In the genomic region with DNA sequence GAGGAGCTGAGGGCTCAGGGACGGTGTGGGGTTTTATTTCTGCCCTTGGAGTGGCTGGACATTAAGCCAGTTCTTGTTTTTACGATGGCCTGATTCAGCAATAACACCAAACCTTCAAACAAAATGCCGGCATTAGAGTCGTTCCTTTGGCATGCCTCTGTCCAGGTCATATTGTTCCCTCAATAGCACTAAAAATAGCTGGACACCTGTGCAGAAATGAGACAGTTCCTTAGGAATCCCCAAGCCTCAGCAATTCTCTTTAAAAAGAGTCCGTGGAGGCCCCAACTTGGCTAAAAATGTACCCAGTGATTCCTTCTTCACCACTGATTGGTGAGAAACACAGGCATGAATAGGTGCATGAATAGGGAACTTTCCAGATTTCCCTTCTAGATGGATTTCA, we compare ENCODE assay signal across 1 cellular context.
TF ChIP-seq lines count a peak whose summit lies in the region.

No MANE protein-coding gene starts in this region.

TF ChIP-seq in HCT116, 20 proteins besides CTCF, POLR2A, EP300 and RAD21:
- no peak for TF ChIP-seq SP1 (IDR thresholded peaks at IDR 0.05; ENCODE audit: low read depth)
- no peak for TF ChIP-seq POLR2AphosphoS5 (IDR thresholded peaks at IDR 0.05; ENCODE audit: low read depth, low read length)
- TF ChIP-seq EZH2phosphoT487 (IDR thresholded peaks at IDR 0.05; ENCODE audit: borderline replicate concordance), result no peak
- no peak for TF ChIP-seq ELF1 (IDR thresholded peaks at IDR 0.05; ENCODE audit: borderline replicate concordance, low read depth)
- TF ChIP-seq ZBTB33 (IDR thresholded peaks at IDR 0.05; ENCODE audit: extremely low read depth, insufficient replicate concordance, low read length), result no peak
- no peak for TF ChIP-seq CEBPB (IDR thresholded peaks at IDR 0.05; ENCODE audit: low read depth)
- no peak for TF ChIP-seq EGR1 (IDR thresholded peaks at IDR 0.05; ENCODE audit: low read depth)
- no peak for TF ChIP-seq ZNF274 (IDR thresholded peaks at IDR 0.05; ENCODE audit: low read depth, low read length)
- TF ChIP-seq ZFX (IDR thresholded peaks at IDR 0.05), result no peak
- no peak for TF ChIP-seq JUND (IDR thresholded peaks at IDR 0.05)
- no peak for TF ChIP-seq SRF (IDR thresholded peaks at IDR 0.05; ENCODE audit: low read depth)
- TF ChIP-seq CBX3 (IDR thresholded peaks at IDR 0.05; ENCODE audit: low read depth), result no peak
- no peak for TF ChIP-seq REST (IDR thresholded peaks at IDR 0.05; ENCODE audit: low read depth)
- TF ChIP-seq TCF7L2 (IDR thresholded peaks at IDR 0.05; ENCODE audit: borderline replicate concordance, extremely low read depth, insufficient read depth, insufficient read length), result no peak
- no peak for TF ChIP-seq YY1 (IDR thresholded peaks at IDR 0.05; ENCODE audit: extremely low read depth, insufficient replicate concordance, low read depth, low read length)
- TF ChIP-seq EZH2 (IDR thresholded peaks at IDR 0.05), result no peak
- TF ChIP-seq SIN3A (IDR thresholded peaks at IDR 0.05; ENCODE audit: low read depth), result no peak
- TF ChIP-seq MAX (IDR thresholded peaks at IDR 0.05), result no peak
- TF ChIP-seq, protein P1, sequence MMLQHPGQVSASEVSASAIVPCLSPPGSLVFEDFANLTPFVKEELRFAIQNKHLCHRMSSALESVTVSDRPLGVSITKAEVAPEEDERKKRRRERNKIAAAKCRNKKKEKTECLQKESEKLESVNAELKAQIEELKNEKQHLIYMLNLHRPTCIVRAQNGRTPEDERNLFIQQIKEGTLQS (IDR thresholded peaks at IDR 0.05), result no peak
- no peak for TF ChIP-seq FOSL1 (IDR thresholded peaks at IDR 0.05; ENCODE audit: low read depth)
TF ChIP-seq in HCT116: peak in this region for 0.
